ENCODE assay signal across 9 cellular contexts in the genomic region with DNA sequence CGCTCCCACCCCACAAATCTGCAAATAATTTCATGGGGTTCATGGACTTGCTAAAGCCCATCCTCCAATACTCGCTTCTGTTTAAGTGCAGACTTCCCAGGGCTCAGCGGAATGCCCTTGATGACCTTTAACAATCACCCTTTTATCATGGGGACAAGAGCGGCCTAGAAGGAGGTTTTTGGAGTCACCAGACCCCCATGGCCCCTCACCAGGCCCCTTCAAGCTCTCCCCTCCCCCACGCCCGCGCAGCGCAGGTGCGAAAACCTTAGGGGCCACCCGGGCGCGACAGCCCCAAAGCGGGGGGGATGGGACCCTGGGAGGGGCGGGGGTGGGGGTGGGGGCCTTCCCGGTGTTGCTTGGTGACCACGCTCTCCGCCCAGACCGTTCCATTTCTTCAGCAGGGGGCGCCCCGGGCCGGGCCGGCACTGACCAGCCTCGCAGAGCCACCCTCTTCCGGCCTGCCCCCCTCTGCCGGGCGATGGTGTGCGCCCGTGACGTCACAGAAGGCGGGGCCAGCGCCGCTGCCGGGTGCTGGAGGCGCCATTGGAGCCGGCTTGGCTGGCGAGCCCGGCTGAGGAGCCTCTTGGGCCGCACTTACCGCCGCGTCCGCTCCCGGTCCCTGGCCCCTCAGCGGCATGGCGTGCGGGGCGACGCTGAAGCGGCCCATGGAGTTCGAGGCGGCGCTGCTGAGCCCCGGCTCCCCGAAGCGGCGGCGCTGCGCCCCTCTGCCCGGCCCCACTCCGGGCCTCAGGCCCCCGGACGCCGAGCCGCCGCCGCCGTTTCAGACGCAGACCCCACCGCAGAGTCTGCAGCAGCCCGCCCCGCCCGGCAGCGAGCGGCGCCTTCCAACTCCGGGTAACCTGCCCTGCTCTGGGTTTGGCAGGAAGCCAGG. TPM values are rescaled to one million over a fixed set of nuclear protein-coding genes. Genes with fewer than 3 reads are reported as not detected.
DNase-seq lines count a peak whose midpoint lies in the region; ATAC-seq, FAIRE-seq and TF ChIP-seq lines count a peak whose summit lies in the region.
"Had no signal": no experiment of that assay in that cellular context is flagged by ENCODE, and none has a peak within 500 bp of the region (broad histone marks: within the 10 kb centered on the region; RNA-seq: fewer than 3 reads in every experiment).

TSS of gene AKIRIN1 (plus strand) at position 531 of the 892 bp plus-strand sequence. CDS start at position 636, 105 bp downstream.

- TF ChIP-seq CTCF in kidney (IDR thresholded peaks at IDR 0.05; ENCODE audit: borderline replicate concordance, extremely low read depth, insufficient read depth), result peak; percentile 13

- peaks cover 4 to 7% of the 10 kb centered on the region in 2 donors for H3K4me1 ChIP-seq in kidney (ENCODE audit: control insufficient read depth in 1 of 2, insufficient read depth in 1 of 2, low read depth in 1 of 2, low read length in 2 of 2)

- intact Hi-C loops in kidney (cut with DNase I), result no loop called here

- no peaks in the 10 kb centered on the region for H3K9me3 ChIP-seq in kidney (ENCODE audit: control insufficient read depth in 1 of 2, low read length in 2 of 2)

- peak; percentile 97 for TF ChIP-seq POLR2A in GM19193 (IDR thresholded peaks at IDR 0.05; ENCODE audit: extremely low read depth, insufficient read depth, insufficient read length)

- ATAC-seq in HG03432 (IDR thresholded peaks at IDR 0.05; ENCODE audit: unreplicated experiment), result peak; percentile 95

- H3K36me3 ChIP-seq in kidney (ENCODE audit: control insufficient read depth in 1 of 2, insufficient read depth in 2 of 2, low read length in 2 of 2), result peaks cover 0 to 2% of the 10 kb centered on the region in 2 donors

- peak within 1 kb of the TSS; percentile 93 to 98 for H3K4me3 ChIP-seq in kidney (ENCODE audit: low read length in 2 of 2)

- DNase-seq in AML-193 (lab: John Stamatoyannopoulos, UW) (peak; percentile 83 to 91), NCI-H460 (ENCODE audit: extremely low read depth, low read depth) (peak; percentile 89), cerebellum (ENCODE audit: low spot score) (peak; percentile 100), kidney (peak; percentile 99)
- peak; percentile 97 for DNase-seq in activated CD4-positive, alpha-beta T cell treated with anti-CD3 and anti-CD28 coated beads for 24 hours (ENCODE audit: low read depth in 2 of 2)
- DNase-seq in stimulated activated CD4-positive, alpha-beta T cell treated with anti-CD3 and anti-CD28 coated beads, Interleukin-15, amount 100 ng/mL, for 1 hour (ENCODE audit: low read depth in 1 of 2, low spot score in 1 of 2), result peak; percentile 90 to 98

- no peak for FAIRE-seq in kidney (lab: Jason Lieb, UNC)
- FAIRE-seq: colon had no signal

- H3K9ac ChIP-seq in kidney (ENCODE audit: low read length in 2 of 2), result peak within 1 kb of the TSS; percentile 77 to 91

- H3K27ac ChIP-seq in kidney (ENCODE audit: low read depth in 2 of 2, low read length in 2 of 2), result peak within 1 kb of the TSS; percentile 88 to 92

RNA-seq across cellular contexts. Expression of gene AKIRIN1, which starts in this region (rescaled TPM):
- 55.7 and 57.2 TPM in 2 replicates for total RNA-seq in NCI-H460 (2014; rRNA removed; shearing (Covaris generic))
- 33.6 and 44.0 TPM in 2 replicates for polyA plus RNA-seq in NCI-H460 (2014; cell fraction: nucleus; rRNA removed)
- total RNA-seq in cerebellum (48.7 TPM), kidney (56.9 TPM)
- 40.7 TPM for polyA plus RNA-seq in kidney (ENCODE audit: insufficient read depth, low read depth, low replicate concordance)

Comparison
In these comparisons a context has a peak if more than half of its experiments do, and no peak if none do; other contexts are left out.
1. Peak in every context shown above with its lines: DNase-seq, ATAC-seq, H3K4me3 ChIP-seq and H3K27ac ChIP-seq.